In genomic region chr6:5120543-5120942, GRCh38 we compare ENCODE assay signal across 4 cellular contexts. TPM values are rescaled to one million over a fixed set of nuclear protein-coding genes. Genes with fewer than 3 reads are reported as not detected.
"Had no signal": no experiment of that assay in that cellular context is flagged by ENCODE, and none has a peak within 500 bp of the region (broad histone marks: within the 10 kb centered on the region; RNA-seq: fewer than 3 reads in every experiment).

No MANE protein-coding gene starts in this region.

RNA-seq across cellular contexts. Expression of gene PPP1R3G, which starts 35.4 kb away (rescaled TPM):
- total RNA-seq: activated CD4-positive, alpha-beta memory T cell treated with anti-CD3 and anti-CD28 coated beads for 36 hours; activated CD8-positive, alpha-beta memory T cell treated with anti-CD3 and anti-CD28 coated beads, Interleukin-2, amount 10 ng/mL, durations not matched to agents 7 days and 5 days; T-helper 1 cell treated with Interleukin-12 subunit alpha and Interleukin-12 subunit beta and Interleukin-4 antibody, amounts not matched to agents 30 ng/mL and 1 ng/mL, for 36 hours; T-helper 17 cell had no signal
